8 cellular contexts compared by ENCODE assay signal in the genomic region with DNA sequence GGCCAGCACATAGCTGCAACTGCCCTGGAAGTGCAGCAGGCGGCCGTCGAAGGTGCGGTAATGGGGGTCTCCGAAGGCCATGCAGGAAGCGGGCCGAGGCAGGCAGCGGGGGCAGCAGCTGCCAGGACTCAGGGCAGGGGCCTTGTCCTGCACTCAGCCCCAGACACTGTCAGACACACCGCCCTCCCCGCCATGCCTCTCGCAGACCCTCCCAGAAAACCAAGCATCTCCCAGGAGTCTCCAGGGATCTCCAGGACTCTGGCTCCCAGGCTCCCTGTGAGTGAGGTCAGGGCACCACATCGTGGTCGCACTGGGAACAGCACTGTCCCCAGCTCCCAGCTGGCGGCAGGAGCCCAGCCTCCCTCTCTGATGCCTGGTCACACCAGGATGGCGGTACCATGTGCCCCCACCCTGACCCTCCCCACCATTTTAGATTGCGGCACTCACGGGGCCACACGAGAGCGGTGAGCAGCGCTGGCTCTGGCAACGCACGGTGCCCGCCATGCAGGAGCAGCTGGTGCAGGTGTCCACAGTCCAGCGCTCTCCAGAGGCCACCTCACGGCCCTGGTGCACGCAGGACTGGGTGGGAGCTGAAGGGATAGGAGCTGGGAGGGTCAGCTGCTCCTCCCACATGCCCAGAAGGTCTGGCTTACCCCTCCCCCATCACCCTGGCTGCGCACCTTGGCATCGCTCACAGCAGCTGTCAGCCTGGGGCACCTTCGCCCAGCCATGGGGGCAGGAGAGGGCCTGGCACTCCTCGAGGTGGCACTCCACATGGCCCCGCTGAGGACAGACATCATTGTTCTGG. TPM values are rescaled to one million over a fixed set of nuclear protein-coding genes. Genes with fewer than 3 reads are reported as not detected.
DNase-seq lines count a peak whose midpoint lies in the region; ATAC-seq and TF ChIP-seq lines count a peak whose summit lies in the region.

No MANE protein-coding gene starts in this region.

- H3K4me3 ChIP-seq in brain microvascular endothelial cell (ENCODE audit: low read depth, low read length) (no peak overlapping the region), kidney epithelial cell (ENCODE audit: low read depth, low read length) (no peak overlapping the region), tibial artery (no peak overlapping the region)

- H3K36me3 ChIP-seq in brain microvascular endothelial cell (replicated peaks) (no peaks in the 10 kb centered on the region), kidney epithelial cell (ENCODE audit: control insufficient read depth, insufficient read depth, low read length) (no peaks in the 10 kb centered on the region), tibial artery (no peaks in the 10 kb centered on the region)

- no peak overlapping the region for H3K27ac Mint-ChIP-seq in activated naive CD4-positive, alpha-beta T cell treated with anti-CD3 and anti-CD28 coated beads, Interleukin-2, amount 50 U/mL, for 72 hours

- TF ChIP-seq CTCF in brain microvascular endothelial cell (IDR thresholded peaks at IDR 0.05; ENCODE audit: low read depth, low read length, missing control alignments): peak; percentile 87
- TF ChIP-seq CTCF in kidney epithelial cell (IDR thresholded peaks at IDR 0.05; ENCODE audit: insufficient read depth, low read length, poor library complexity, severe bottlenecking): peak; percentile 88
- TF ChIP-seq CTCF in tibial artery (IDR thresholded peaks at IDR 0.05): peak; percentile 70 to 84

- H3K36me3 Mint-ChIP-seq in activated naive CD4-positive, alpha-beta T cell treated with anti-CD3 and anti-CD28 coated beads, Interleukin-2, amount 50 U/mL, for 72 hours: no peaks in the 10 kb centered on the region

- H3K27ac ChIP-seq in brain microvascular endothelial cell: no peak overlapping the region
- no peak overlapping the region for H3K27ac ChIP-seq in tibial artery

- peak; percentile 41 for ATAC-seq in activated naive CD4-positive, alpha-beta T cell treated with anti-CD3 and anti-CD28 coated beads, Interleukin-2, amount 50 U/mL, for 72 hours
- ATAC-seq in GM19023 (IDR thresholded peaks at IDR 0.05; ENCODE audit: unreplicated experiment) (no peak), GM18502 (IDR thresholded peaks at IDR 0.05; ENCODE audit: poor library complexity, unreplicated experiment) (no peak)

- DNase-seq in activated naive CD4-positive, alpha-beta T cell treated with anti-CD3 and anti-CD28 coated beads, Interleukin-2, amount 50 U/mL, for 72 hours (ENCODE audit: low spot score in 2 of 2): no peak
- DNase-seq in activated naive CD4-positive, alpha-beta T cell treated with Interleukin-2 at 50 U/mL for 16 hours: no peak
- peak; percentile 58 for DNase-seq in NCI-H345 (lab: John Stamatoyannopoulos, UW)
- peak; percentile 54 for DNase-seq in brain microvascular endothelial cell
- DNase-seq in kidney epithelial cell (ENCODE audit: low read depth): no peak
- DNase-seq in tibial artery: peak in 1 of 2 donors; percentile 76

- in situ Hi-C loops in brain microvascular endothelial cell (cut with HindIII; ENCODE audit: low pct_ligation_motif_present, low sequenced_read_pairs): no loop called here

- H3K4me1 ChIP-seq in tibial artery: no peaks in the 10 kb centered on the region

- no peaks in the 10 kb centered on the region for H3K9me3 ChIP-seq in tibial artery

- H3K9me3 Mint-ChIP-seq in activated naive CD4-positive, alpha-beta T cell treated with anti-CD3 and anti-CD28 coated beads, Interleukin-2, amount 50 U/mL, for 72 hours: no peaks in the 10 kb centered on the region

- H3K27me3 ChIP-seq in brain microvascular endothelial cell (replicated peaks) (no peaks in the 10 kb centered on the region), kidney epithelial cell (ENCODE audit: control insufficient read depth, insufficient read depth, low read length) (peaks cover under 1% of the 10 kb centered on the region), tibial artery (peaks cover 0 to 7% of the 10 kb centered on the region in 2 donors)

- intact Hi-C loops in tibial artery (cut with DNase I; ENCODE audit: low total_unique reads): loop anchor here (5.0 kb wide), 2 partner anchors 268 to 408 kb away; no protein-coding TSS in a partner anchor

RNA-seq across cellular contexts. Expression of gene ATP6V1F, which starts 17.5 kb away (rescaled TPM):
- 100 to 1,000 TPM; 104 to 113 TPM for total RNA-seq in activated naive CD4-positive, alpha-beta T cell treated with anti-CD3 and anti-CD28 coated beads, Interleukin-2, amount 50 U/mL, for 72 hours
- 211 and 225 TPM in 2 replicates for total RNA-seq in kidney epithelial cell

RNA-seq across cellular contexts. Expression of gene KCP, which starts 30.4 kb away (rescaled TPM):
- under 1 TPM; 0.16 TPM for total RNA-seq in activated naive CD4-positive, alpha-beta T cell treated with anti-CD3 and anti-CD28 coated beads, Interleukin-2, amount 50 U/mL, for 72 hours
- total RNA-seq in kidney epithelial cell: 1.3 and 1.4 TPM in 2 replicates

RNA-seq across cellular contexts. Expression of gene FLNC, which starts 49.9 kb away (rescaled TPM):
- total RNA-seq in activated naive CD4-positive, alpha-beta T cell treated with anti-CD3 and anti-CD28 coated beads, Interleukin-2, amount 50 U/mL, for 72 hours: under 1 TPM; 0.02 to 0.14 TPM
- 243 and 267 TPM in 2 replicates for total RNA-seq in kidney epithelial cell

RNA-seq across cellular contexts. Expression of gene IRF5, which starts 57.6 kb away (rescaled TPM):
- total RNA-seq in activated naive CD4-positive, alpha-beta T cell treated with anti-CD3 and anti-CD28 coated beads, Interleukin-2, amount 50 U/mL, for 72 hours: 1 to 10 TPM; 6.1 to 9.7 TPM
- total RNA-seq in kidney epithelial cell: 19.9 TPM in 2 replicates

Comparison
In these comparisons a context has a peak if more than half of its experiments do, and no peak if none do; other contexts are left out.
1. ATAC-seq: peak in activated naive CD4-positive, alpha-beta T cell treated with anti-CD3 and anti-CD28 coated beads, Interleukin-2, amount 50 U/mL, for 72 hours (2 of 2); none in GM19023 (single experiment) and GM18502 (single experiment).
2. DNase-seq: peak in NCI-H345 (single experiment) and brain microvascular endothelial cell (single experiment); none in activated naive CD4-positive, alpha-beta T cell treated with anti-CD3 and anti-CD28 coated beads, Interleukin-2, amount 50 U/mL, for 72 hours (0 of 2), activated naive CD4-positive, alpha-beta T cell treated with Interleukin-2 at 50 U/mL for 16 hours (single experiment) and kidney epithelial cell (single experiment).
3. RNA of gene FLNC, which starts 49.9 kb away (total RNA-seq): 243 to 267 TPM in kidney epithelial cell; 0.02 to 0.14 TPM in activated naive CD4-positive, alpha-beta T cell treated with anti-CD3 and anti-CD28 coated beads, Interleukin-2, amount 50 U/mL, for 72 hours; every median in the first group is over 100 times any median in the second.
4. Peak in every context shown above with its lines, with median percentiles within 50 percentile points of each other: CTCF ChIP-seq.